12 cellular contexts compared by ENCODE assay signal in the genomic region with DNA sequence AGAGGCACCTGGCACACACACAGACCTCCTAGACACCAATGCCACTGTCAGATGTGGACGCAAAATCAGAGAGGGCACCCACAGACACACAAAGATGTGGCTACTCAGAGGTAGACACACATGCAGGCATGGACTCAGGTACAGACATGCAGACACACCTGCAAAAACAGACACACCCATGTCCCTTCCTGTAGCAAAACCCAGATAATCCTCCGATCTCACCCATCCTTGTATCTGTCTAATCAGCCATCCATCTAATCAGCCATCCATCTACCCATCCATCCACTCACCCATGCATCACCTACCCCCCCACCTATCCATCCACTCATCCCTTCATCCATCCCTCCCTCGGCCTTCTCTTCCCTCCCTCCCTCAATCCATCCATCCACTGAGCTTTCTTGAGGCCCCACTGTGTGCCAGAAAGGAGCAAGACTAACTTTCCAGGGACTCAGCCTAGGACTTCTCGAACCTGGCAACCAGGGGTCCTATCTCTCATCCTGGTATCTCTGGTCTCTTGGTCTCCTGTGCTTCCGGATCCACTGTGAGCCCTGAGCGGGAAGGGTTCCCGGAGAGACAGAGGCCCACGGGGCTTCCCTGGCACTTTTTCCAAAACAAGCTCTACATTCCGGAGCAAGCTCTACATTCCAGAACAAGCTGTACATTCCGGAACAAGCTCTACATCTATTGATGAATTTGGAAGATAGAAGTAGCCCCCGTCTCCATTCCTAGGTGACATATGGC. TPM values are rescaled to one million over a fixed set of nuclear protein-coding genes. Genes with fewer than 3 reads are reported as not detected.
A peak's percentile ranks its signal among the peaks of the same experiment; 100 is the strongest.
DNase-seq lines count a peak whose midpoint lies in the region; ATAC-seq and TF ChIP-seq lines count a peak whose summit lies in the region.
"Had no signal": no experiment of that assay in that cellular context is flagged by ENCODE, and none has a peak within 500 bp of the region (broad histone marks: within the 10 kb centered on the region; RNA-seq: fewer than 3 reads in every experiment).

No MANE protein-coding gene starts in this region.

- no peaks in the 10 kb centered on the region for H3K9me2 ChIP-seq in SK-N-SH

- TF ChIP-seq RAD21 in SK-N-SH (IDR thresholded peaks at IDR 0.05; ENCODE audit: low read length) = no peak

- no peak for DNase-seq in SK-N-SH
- DNase-seq in dedifferentiated amniotic fluid mesenchymal stem cell (ENCODE audit: extremely low spot score) = peak; percentile 23
- DNase-seq in mesenchymal stem cell = peak; percentile 41
- no peak for DNase-seq in type B pancreatic cell (ENCODE audit: extremely low spot score, unreplicated experiment)
- DNase-seq in RPMI8226 = no peak
- DNase-seq in NCI-H82 treated with DMSO at 0.1 percent for 48 hours (lab: John Stamatoyannopoulos, UW; ENCODE audit: unreplicated experiment) = no peak
- DNase-seq: COR-L47 had no signal

- H2BK12ac ChIP-seq in mesenchymal stem cell (ENCODE audit: low read length in 2 of 2) = peak overlapping the region; percentile 91 to 97

- H3K9me3 ChIP-seq in SK-N-SH = no peaks in the 10 kb centered on the region
- H3K9me3 ChIP-seq in mesenchymal stem cell (ENCODE audit: control insufficient read depth, low read length) = no peaks in the 10 kb centered on the region
- H3K9me3 ChIP-seq: Peyer's patch had no signal

- H2AFZ ChIP-seq in SK-N-SH (ENCODE audit: low read depth) = no peak overlapping the region
- no peak overlapping the region for H2AFZ ChIP-seq in mesenchymal stem cell (ENCODE audit: low read depth, low read length)

- H3K14ac ChIP-seq in mesenchymal stem cell (ENCODE audit: low read length in 2 of 2) = peak overlapping the region in 1 of 2 experiments; percentile 84

- H4K91ac ChIP-seq in mesenchymal stem cell (ENCODE audit: low read length) = peak overlapping the region; percentile 53

- peak overlapping the region; percentile 41 for H3K27ac Mint-ChIP-seq in type B pancreatic cell
- H3K27ac Mint-ChIP-seq: activated naive CD8-positive, alpha-beta T cell treated with anti-CD3 and anti-CD28 coated beads for 36 hours had no signal

- H3F3A ChIP-seq in SK-N-SH (replicated peaks; ENCODE audit: insufficient read depth) = peaks cover 39% of the 10 kb centered on the region

- no peaks in the 10 kb centered on the region for H3K79me1 ChIP-seq in mesenchymal stem cell (replicated peaks; ENCODE audit: low read length, poor library complexity, severe bottlenecking)

- H3K4ac ChIP-seq in mesenchymal stem cell (ENCODE audit: low read depth in 1 of 2, low read length in 2 of 2) = peak overlapping the region in 1 of 2 experiments; percentile 76

- peaks cover 12% of the 10 kb centered on the region for H3K27me3 Mint-ChIP-seq in type B pancreatic cell

- peaks cover 44% of the 10 kb centered on the region for H3K79me2 ChIP-seq in SK-N-SH (ENCODE audit: insufficient read depth)

- peak overlapping the region; percentile 11 for H2BK120ac ChIP-seq in mesenchymal stem cell (ENCODE audit: low read depth, low read length)

- peak overlapping the region; percentile 75 for H3K4me3 Mint-ChIP-seq in type B pancreatic cell
- H3K4me3 Mint-ChIP-seq: activated naive CD8-positive, alpha-beta T cell treated with anti-CD3 and anti-CD28 coated beads for 36 hours had no signal

- TF ChIP-seq CTCF in SK-N-SH (IDR thresholded peaks at IDR 0.05) (no peak), type B pancreatic cell (conservative IDR thresholded peaks at IDR 0.05) (no peak)

- H4K8ac ChIP-seq in mesenchymal stem cell (ENCODE audit: low read length) = peak overlapping the region; percentile 33

- H2AK5ac ChIP-seq in mesenchymal stem cell (ENCODE audit: low read length, severe bottlenecking) = no peak overlapping the region

- CTCF ChIA-PET in SK-N-SH (lab: Yijun Ruan, JAX) = interaction anchor here (0.7 to 8.1 kb wide), 17 partner anchors 8 to 601 kb away, joined by 3 to 63 read pairs (median 5); no protein-coding TSS in a partner anchor

- peaks cover 36 to 38% of the 10 kb centered on the region in 2 experiments; a peak in 3 of 4 replicates for H3K4me1 ChIP-seq in SK-N-SH (ENCODE audit: control insufficient read depth in 1 of 2, insufficient read depth in 2 of 2, low read depth in 1 of 2, low read length in 1 of 2)
- peaks cover 27% of the 10 kb centered on the region for H3K4me1 ChIP-seq in mesenchymal stem cell (ENCODE audit: control insufficient read depth, insufficient read depth, low read depth, low read length)

- TF ChIP-seq EP300 in SK-N-SH (IDR thresholded peaks at IDR 0.05; ENCODE audit: borderline replicate concordance in 1 of 2, low read depth in 1 of 2, low read length in 1 of 2) = no peak

- peak overlapping the region; percentile 50 to 94 for H3K18ac ChIP-seq in mesenchymal stem cell (ENCODE audit: low read depth in 1 of 2, low read length in 2 of 2)

- H3K27ac ChIP-seq in SK-N-SH (ENCODE audit: low read depth in 2 of 2, low read length in 1 of 2) (no peak overlapping the region), mesenchymal stem cell (ENCODE audit: low read length, poor library complexity, severe bottlenecking) (no peak overlapping the region)
- H3K27ac ChIP-seq: 22Rv1 had no signal

- no peak overlapping the region for H2BK5ac ChIP-seq in mesenchymal stem cell (ENCODE audit: low read depth, low read length, poor library complexity, severe bottlenecking)

- H4K20me1 ChIP-seq in SK-N-SH (ENCODE audit: insufficient read depth) = no peaks in the 10 kb centered on the region

- no peak overlapping the region for H3K9ac ChIP-seq in SK-N-SH
- no peak overlapping the region for H3K9ac ChIP-seq in mesenchymal stem cell (ENCODE audit: low read length)

- WGBS in SK-N-SH (ENCODE audit: low lambda C conversion rate) = 94% methylated on average over 10 of the region's 11 CpGs
- 65% methylated on average over 11 of the region's 11 CpGs for WGBS in mesenchymal stem cell

- H3K36me3 Mint-ChIP-seq in type B pancreatic cell = no peaks in the 10 kb centered on the region
- H3K36me3 Mint-ChIP-seq: activated naive CD8-positive, alpha-beta T cell treated with anti-CD3 and anti-CD28 coated beads for 36 hours had no signal

- H3K4me2 ChIP-seq in SK-N-SH (peak overlapping the region; percentile 91; the same call in 1 of the 2 replicates), mesenchymal stem cell (ENCODE audit: low read length, poor library complexity, severe bottlenecking) (no peak overlapping the region)

- peaks cover 3 to 9% of the 10 kb centered on the region in 2 experiments for H3K36me3 ChIP-seq in SK-N-SH (replicated peaks in 1 of 2; ENCODE audit: control insufficient read depth in 1 of 2, insufficient read depth in 2 of 2, low read length in 1 of 2)
- no peaks in the 10 kb centered on the region for H3K36me3 ChIP-seq in mesenchymal stem cell (ENCODE audit: control insufficient read depth in 1 of 2, insufficient read depth in 2 of 2, low read depth in 1 of 2, low read length in 2 of 2)

- peaks cover 32% of the 10 kb centered on the region for H3K4me1 Mint-ChIP-seq in type B pancreatic cell (ENCODE audit: unreplicated experiment)

- no peaks in the 10 kb centered on the region for H3K27me3 ChIP-seq in SK-N-SH (ENCODE audit: insufficient read depth)
- H3K27me3 ChIP-seq in mesenchymal stem cell (ENCODE audit: control insufficient read depth in 1 of 2, insufficient read depth in 1 of 2, low read length in 2 of 2) = peaks cover 0 to 5% of the 10 kb centered on the region in 2 experiments
- H3K27me3 ChIP-seq: Peyer's patch had no signal

- H2BK15ac ChIP-seq in mesenchymal stem cell (ENCODE audit: low read depth, poor library complexity, severe bottlenecking) = no peak overlapping the region

- H3K23ac ChIP-seq in mesenchymal stem cell (ENCODE audit: low read length in 2 of 2) = no peak overlapping the region

- POLR2A ChIA-PET in SK-N-SH (lab: Yijun Ruan, JAX) = no interaction called here

- ATAC-seq in SK-N-SH treated with all-trans-retinoic acid at 6 μM for 48 hours (no peak), HG03025 (IDR thresholded peaks at IDR 0.05; ENCODE audit: low FRiP score, unreplicated experiment) (no peak)

- no peak overlapping the region for H3K4me3 ChIP-seq in SK-N-SH (ENCODE audit: low read depth in 2 of 2, low read length in 1 of 2)
- H3K4me3 ChIP-seq in mesenchymal stem cell (ENCODE audit: insufficient read depth in 1 of 2, low read depth in 1 of 2, low read length in 2 of 2) = no peak overlapping the region

- H3K9me3 Mint-ChIP-seq in type B pancreatic cell = no peaks in the 10 kb centered on the region
- H3K9me3 Mint-ChIP-seq: activated naive CD8-positive, alpha-beta T cell treated with anti-CD3 and anti-CD28 coated beads for 36 hours had no signal

TF ChIP-seq in SK-N-SH, 30 proteins besides CTCF, POLR2A, EP300 and RAD21 (continues in another document):
- TF ChIP-seq, protein P1, sequence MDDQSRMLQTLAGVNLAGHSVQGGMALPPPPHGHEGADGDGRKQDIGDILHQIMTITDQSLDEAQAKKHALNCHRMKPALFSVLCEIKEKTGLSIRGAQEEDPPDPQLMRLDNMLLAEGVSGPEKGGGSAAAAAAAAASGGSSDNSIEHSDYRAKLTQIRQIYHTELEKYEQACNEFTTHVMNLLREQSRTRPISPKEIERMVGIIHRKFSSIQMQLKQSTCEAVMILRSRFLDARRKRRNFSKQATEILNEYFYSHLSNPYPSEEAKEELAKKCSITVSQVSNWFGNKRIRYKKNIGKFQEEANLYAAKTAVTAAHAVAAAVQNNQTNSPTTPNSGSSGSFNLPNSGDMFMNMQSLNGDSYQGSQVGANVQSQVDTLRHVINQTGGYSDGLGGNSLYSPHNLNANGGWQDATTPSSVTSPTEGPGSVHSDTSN (IDR thresholded peaks at IDR 0.05) = no peak

TF ChIP-seq in SK-N-SH treated with all-trans-retinoic acid at 6 μM for 48 hours, 23 proteins besides CTCF, POLR2A, EP300 and RAD21 (continues in another document):
- no peak for TF ChIP-seq ZC3H10 (CRISPR knock-in tag; IDR thresholded peaks at IDR 0.05)
- no peak for TF ChIP-seq SNAI2 (CRISPR knock-in tag; IDR thresholded peaks at IDR 0.05)
- no peak for TF ChIP-seq TOX (CRISPR knock-in tag; IDR thresholded peaks at IDR 0.05; ENCODE audit: borderline replicate concordance)

RNA-seq across cellular contexts. Expression of a gene that starts 1.1 kb away (rescaled TPM):
- polyA plus RNA-seq in SK-N-SH (2012; rRNA removed) = 548 and 676 TPM in 2 replicates
- 278 and 460 TPM in 2 replicates for polyA plus RNA-seq in SK-N-SH (2012; cell fraction: cytosol; rRNA removed)
- polyA plus RNA-seq in SK-N-SH (2012; cell fraction: nucleus; rRNA removed) = 675 and 717 TPM in 2 replicates
- 537 TPM for polyA plus RNA-seq in mesenchymal stem cell (2013, experiment 1 of 2)
- polyA plus RNA-seq in mesenchymal stem cell (2013, experiment 2 of 2) = 530 TPM
- 28.6 and 31.7 TPM in 2 replicates for total RNA-seq in type B pancreatic cell (ENCODE audit: low replicate concordance)
- total RNA-seq: activated naive CD8-positive, alpha-beta T cell treated with anti-CD3 and anti-CD28 coated beads for 36 hours had no signal

Comparison
In these comparisons a context has a peak if more than half of its experiments do, and no peak if none do; other contexts are left out.
1. DNase-seq: peak in dedifferentiated amniotic fluid mesenchymal stem cell (single experiment) and mesenchymal stem cell (single experiment); none in SK-N-SH (single experiment), type B pancreatic cell (single experiment), RPMI8226 (single experiment) and NCI-H82 treated with DMSO at 0.1 percent for 48 hours (single experiment).